1 cellular context compared by ENCODE assay signal in genomic region chr12:64080319-64081008, GRCh38.
A peak's percentile ranks its signal among the peaks of the same experiment; 100 is the strongest.
TF ChIP-seq lines count a peak whose summit lies in the region.

No MANE protein-coding gene starts in this region.

TF ChIP-seq in IMR-90, 13 proteins besides CTCF, POLR2A, EP300 and RAD21 (continued from another document):
- peak; percentile 26; the same call in 1 of the 2 replicates for TF ChIP-seq MXI1 (IDR thresholded peaks at IDR 0.05; ENCODE audit: borderline replicate concordance, low read depth, low read length)
